4 cellular contexts compared by ENCODE assay signal in genomic region chr10:121462955-121463354, GRCh38.
"Had no signal": no experiment of that assay in that cellular context is flagged by ENCODE, and none has a peak within 500 bp of the region (broad histone marks: within the 10 kb centered on the region; RNA-seq: fewer than 3 reads in every experiment).

No MANE protein-coding gene starts in this region.

- H2AFZ ChIP-seq: GM23338 had no signal

- H3K27ac ChIP-seq: HL-60 had no signal

- H3K4me3 ChIP-seq: GM23338 had no signal

- DNase-seq: H9, HCEC 1CT had no signal
